In the genomic region with DNA sequence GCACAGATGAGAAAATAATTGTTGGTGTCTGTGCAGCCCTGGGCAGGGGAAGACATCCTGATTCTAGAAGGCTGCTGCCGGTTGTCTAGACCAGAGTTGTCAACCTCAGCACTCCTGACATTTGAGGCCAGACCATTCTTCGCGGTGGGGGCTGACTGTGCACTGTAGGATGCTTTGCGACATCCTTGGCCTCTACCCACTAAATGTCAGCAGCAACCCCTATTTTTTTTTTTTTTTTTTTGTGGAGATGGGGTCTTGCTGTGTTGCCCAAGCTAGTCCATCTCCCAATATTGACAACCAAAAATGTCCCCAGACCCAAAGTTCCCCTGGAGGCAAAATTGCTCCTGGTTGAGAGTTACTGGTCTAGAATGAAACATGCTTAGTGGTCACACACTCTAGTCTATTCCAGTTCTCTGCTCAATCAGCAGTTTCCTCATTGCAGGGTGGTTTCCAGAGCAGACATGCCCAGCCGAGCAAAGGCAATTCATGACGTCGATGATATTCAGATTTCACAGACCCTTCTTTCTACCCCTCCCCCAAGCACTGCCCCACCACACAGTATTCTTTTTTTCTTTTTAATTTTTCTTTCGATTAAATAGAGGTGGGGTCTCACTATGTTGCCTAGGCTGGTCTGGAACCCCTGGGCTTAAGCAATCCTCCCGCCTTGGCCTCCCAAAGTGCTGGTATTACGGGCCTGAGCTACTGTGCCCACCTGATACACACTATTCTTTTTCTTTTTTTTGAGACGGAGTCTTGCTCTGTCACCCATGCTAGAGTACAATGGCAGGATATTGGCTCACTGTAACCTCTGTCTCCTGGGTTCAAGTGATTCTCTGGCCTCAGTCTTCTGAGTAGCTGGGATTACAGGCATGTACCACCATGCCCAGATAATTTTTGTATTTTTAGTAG, we compare ENCODE assay signal across 1 cellular context.
TF ChIP-seq lines count a peak whose summit lies in the region.

No MANE protein-coding gene starts in this region.

TF ChIP-seq in GM12878, 131 proteins besides CTCF, POLR2A, EP300 and RAD21 (continued from another document and continues in another):
- TF ChIP-seq, protein P1, sequence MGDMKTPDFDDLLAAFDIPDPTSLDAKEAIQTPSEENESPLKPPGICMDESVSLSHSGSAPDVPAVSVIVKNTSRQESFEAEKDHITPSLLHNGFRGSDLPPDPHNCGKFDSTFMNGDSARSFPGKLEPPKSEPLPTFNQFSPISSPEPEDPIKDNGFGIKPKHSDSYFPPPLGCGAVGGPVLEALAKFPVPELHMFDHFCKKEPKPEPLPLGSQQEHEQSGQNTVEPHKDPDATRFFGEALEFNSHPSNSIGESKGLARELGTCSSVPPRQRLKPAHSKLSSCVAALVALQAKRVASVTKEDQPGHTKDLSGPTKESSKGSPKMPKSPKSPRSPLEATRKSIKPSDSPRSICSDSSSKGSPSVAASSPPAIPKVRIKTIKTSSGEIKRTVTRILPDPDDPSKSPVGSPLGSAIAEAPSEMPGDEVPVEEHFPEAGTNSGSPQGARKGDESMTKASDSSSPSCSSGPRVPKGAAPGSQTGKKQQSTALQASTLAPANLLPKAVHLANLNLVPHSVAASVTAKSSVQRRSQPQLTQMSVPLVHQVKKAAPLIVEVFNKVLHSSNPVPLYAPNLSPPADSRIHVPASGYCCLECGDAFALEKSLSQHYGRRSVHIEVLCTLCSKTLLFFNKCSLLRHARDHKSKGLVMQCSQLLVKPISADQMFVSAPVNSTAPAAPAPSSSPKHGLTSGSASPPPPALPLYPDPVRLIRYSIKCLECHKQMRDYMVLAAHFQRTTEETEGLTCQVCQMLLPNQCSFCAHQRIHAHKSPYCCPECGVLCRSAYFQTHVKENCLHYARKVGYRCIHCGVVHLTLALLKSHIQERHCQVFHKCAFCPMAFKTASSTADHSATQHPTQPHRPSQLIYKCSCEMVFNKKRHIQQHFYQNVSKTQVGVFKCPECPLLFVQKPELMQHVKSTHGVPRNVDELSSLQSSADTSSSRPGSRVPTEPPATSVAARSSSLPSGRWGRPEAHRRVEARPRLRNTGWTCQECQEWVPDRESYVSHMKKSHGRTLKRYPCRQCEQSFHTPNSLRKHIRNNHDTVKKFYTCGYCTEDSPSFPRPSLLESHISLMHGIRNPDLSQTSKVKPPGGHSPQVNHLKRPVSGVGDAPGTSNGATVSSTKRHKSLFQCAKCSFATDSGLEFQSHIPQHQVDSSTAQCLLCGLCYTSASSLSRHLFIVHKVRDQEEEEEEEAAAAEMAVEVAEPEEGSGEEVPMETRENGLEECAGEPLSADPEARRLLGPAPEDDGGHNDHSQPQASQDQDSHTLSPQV (IDR thresholded peaks at IDR 0.05) = peak; percentile 19; the same call in 1 of the 2 replicates
- TF ChIP-seq PML (IDR thresholded peaks at IDR 0.05; ENCODE audit: low read length) (peak; percentile 87), SIN3A (IDR thresholded peaks at IDR 0.05; ENCODE audit: low read depth, low read length) (no peak), GABPA (IDR thresholded peaks at IDR 0.05; ENCODE audit: low read depth) (no peak), CHD2 (IDR thresholded peaks at IDR 0.05; ENCODE audit: borderline replicate concordance, low read depth, low read length) (peak; percentile 85), EZH2 (IDR thresholded peaks at IDR 0.05; ENCODE audit: borderline replicate concordance, control insufficient read depth, low read depth, low read length) (no peak), POLR2AphosphoS5 (IDR thresholded peaks at IDR 0.05; ENCODE audit: low read length) (peak; percentile 86), SRF (IDR thresholded peaks at IDR 0.05; ENCODE audit: low read depth in 2 of 2, low read length in 2 of 2) (peak in 1 of 2 experiments; percentile 92; a peak in 2 of 4 replicates), ZZZ3 (IDR thresholded peaks at IDR 0.05; ENCODE audit: control insufficient read depth, insufficient read length, low read depth) (no peak), JUNB (IDR thresholded peaks at IDR 0.05) (peak; percentile 58; the same call in 1 of the 2 replicates), TCF7 (IDR thresholded peaks at IDR 0.05; ENCODE audit: borderline replicate concordance) (no peak), NRF1 (conservative IDR thresholded peaks at IDR 0.05; ENCODE audit: low read depth, low read length) (no peak), HDGF (IDR thresholded peaks at IDR 0.05) (peak; percentile 89), RFX5 (IDR thresholded peaks at IDR 0.05; ENCODE audit: low read depth, low read length) (0 out of 2 replicates have a peak, but pooled peaks have one; percentile 19), WRNIP1 (IDR thresholded peaks at IDR 0.05; ENCODE audit: borderline replicate concordance, low read depth, low read length) (peak; percentile 76; the same call in 1 of the 2 replicates), RELA (IDR thresholded peaks at IDR 0.05; ENCODE audit: borderline replicate concordance, partially characterized antibody) (peak; percentile 94), NR2F1 (conservative IDR thresholded peaks at IDR 0.05) (no peak; the same call in 1 of the 2 replicates), BACH1 (IDR thresholded peaks at IDR 0.05; ENCODE audit: borderline replicate concordance) (no peak), TCF3 (IDR thresholded peaks at IDR 0.05; ENCODE audit: borderline replicate concordance, insufficient read depth, low read depth, low read length) (no peak), BRCA1 (IDR thresholded peaks at IDR 0.05; ENCODE audit: low read depth, low read length) (no peak), CEBPB (IDR thresholded peaks at IDR 0.05; ENCODE audit: borderline replicate concordance in 1 of 2, low read depth in 2 of 2, low read length in 2 of 2) (no peak), HDAC2 (IDR thresholded peaks at IDR 0.05) (no peak), RAD51 (IDR thresholded peaks at IDR 0.05) (0 out of 2 replicates have a peak, but pooled peaks have one; percentile 21), SP1 (IDR thresholded peaks at IDR 0.05; ENCODE audit: low read depth, low read length) (peak; percentile 90), CBFB (IDR thresholded peaks at IDR 0.05; ENCODE audit: low read depth) (peak; percentile 80), TBL1XR1 (IDR thresholded peaks at IDR 0.05; ENCODE audit: low read depth, low read length) (peak; percentile 83; the same call in 1 of the 2 replicates), MEF2B (IDR thresholded peaks at IDR 0.05; ENCODE audit: partially characterized antibody, poor library complexity, severe bottlenecking) (peak; percentile 49), LARP7 (IDR thresholded peaks at IDR 0.05) (no peak)
- TF ChIP-seq, protein P2, sequence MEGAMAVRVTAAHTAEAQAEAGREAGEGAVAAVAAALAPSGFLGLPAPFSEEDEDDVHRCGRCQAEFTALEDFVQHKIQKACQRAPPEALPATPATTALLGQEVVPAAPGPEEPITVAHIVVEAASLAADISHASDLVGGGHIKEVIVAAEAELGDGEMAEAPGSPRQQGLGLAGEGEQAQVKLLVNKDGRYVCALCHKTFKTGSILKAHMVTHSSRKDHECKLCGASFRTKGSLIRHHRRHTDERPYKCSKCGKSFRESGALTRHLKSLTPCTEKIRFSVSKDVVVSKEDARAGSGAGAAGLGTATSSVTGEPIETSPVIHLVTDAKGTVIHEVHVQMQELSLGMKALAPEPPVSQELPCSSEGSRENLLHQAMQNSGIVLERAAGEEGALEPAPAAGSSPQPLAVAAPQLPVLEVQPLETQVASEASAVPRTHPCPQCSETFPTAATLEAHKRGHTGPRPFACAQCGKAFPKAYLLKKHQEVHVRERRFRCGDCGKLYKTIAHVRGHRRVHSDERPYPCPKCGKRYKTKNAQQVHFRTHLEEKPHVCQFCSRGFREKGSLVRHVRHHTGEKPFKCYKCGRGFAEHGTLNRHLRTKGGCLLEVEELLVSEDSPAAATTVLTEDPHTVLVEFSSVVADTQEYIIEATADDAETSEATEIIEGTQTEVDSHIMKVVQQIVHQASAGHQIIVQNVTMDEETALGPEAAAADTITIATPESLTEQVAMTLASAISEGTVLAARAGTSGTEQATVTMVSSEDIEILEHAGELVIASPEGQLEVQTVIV (IDR thresholded peaks at IDR 0.05; ENCODE audit: borderline replicate concordance, partially characterized antibody) = peak; percentile 86
- TF ChIP-seq, protein P3, sequence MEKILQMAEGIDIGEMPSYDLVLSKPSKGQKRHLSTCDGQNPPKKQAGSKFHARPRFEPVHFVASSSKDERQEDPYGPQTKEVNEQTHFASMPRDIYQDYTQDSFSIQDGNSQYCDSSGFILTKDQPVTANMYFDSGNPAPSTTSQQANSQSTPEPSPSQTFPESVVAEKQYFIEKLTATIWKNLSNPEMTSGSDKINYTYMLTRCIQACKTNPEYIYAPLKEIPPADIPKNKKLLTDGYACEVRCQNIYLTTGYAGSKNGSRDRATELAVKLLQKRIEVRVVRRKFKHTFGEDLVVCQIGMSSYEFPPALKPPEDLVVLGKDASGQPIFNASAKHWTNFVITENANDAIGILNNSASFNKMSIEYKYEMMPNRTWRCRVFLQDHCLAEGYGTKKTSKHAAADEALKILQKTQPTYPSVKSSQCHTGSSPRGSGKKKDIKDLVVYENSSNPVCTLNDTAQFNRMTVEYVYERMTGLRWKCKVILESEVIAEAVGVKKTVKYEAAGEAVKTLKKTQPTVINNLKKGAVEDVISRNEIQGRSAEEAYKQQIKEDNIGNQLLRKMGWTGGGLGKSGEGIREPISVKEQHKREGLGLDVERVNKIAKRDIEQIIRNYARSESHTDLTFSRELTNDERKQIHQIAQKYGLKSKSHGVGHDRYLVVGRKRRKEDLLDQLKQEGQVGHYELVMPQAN (conservative IDR thresholded peaks at IDR 0.05) = no peak
- TF ChIP-seq, protein P4, sequence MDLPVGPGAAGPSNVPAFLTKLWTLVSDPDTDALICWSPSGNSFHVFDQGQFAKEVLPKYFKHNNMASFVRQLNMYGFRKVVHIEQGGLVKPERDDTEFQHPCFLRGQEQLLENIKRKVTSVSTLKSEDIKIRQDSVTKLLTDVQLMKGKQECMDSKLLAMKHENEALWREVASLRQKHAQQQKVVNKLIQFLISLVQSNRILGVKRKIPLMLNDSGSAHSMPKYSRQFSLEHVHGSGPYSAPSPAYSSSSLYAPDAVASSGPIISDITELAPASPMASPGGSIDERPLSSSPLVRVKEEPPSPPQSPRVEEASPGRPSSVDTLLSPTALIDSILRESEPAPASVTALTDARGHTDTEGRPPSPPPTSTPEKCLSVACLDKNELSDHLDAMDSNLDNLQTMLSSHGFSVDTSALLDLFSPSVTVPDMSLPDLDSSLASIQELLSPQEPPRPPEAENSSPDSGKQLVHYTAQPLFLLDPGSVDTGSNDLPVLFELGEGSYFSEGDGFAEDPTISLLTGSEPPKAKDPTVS (IDR thresholded peaks at IDR 0.05; ENCODE audit: low read depth, low read length) = no peak
- TF ChIP-seq, protein P5, sequence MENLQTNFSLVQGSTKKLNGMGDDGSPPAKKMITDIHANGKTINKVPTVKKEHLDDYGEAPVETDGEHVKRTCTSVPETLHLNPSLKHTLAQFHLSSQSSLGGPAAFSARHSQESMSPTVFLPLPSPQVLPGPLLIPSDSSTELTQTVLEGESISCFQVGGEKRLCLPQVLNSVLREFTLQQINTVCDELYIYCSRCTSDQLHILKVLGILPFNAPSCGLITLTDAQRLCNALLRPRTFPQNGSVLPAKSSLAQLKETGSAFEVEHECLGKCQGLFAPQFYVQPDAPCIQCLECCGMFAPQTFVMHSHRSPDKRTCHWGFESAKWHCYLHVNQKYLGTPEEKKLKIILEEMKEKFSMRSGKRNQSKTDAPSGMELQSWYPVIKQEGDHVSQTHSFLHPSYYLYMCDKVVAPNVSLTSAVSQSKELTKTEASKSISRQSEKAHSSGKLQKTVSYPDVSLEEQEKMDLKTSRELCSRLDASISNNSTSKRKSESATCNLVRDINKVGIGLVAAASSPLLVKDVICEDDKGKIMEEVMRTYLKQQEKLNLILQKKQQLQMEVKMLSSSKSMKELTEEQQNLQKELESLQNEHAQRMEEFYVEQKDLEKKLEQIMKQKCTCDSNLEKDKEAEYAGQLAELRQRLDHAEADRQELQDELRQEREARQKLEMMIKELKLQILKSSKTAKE (IDR thresholded peaks at IDR 0.05; ENCODE audit: low read depth, poor library complexity, severe bottlenecking) = peak; percentile 99
- TF ChIP-seq, protein P6, sequence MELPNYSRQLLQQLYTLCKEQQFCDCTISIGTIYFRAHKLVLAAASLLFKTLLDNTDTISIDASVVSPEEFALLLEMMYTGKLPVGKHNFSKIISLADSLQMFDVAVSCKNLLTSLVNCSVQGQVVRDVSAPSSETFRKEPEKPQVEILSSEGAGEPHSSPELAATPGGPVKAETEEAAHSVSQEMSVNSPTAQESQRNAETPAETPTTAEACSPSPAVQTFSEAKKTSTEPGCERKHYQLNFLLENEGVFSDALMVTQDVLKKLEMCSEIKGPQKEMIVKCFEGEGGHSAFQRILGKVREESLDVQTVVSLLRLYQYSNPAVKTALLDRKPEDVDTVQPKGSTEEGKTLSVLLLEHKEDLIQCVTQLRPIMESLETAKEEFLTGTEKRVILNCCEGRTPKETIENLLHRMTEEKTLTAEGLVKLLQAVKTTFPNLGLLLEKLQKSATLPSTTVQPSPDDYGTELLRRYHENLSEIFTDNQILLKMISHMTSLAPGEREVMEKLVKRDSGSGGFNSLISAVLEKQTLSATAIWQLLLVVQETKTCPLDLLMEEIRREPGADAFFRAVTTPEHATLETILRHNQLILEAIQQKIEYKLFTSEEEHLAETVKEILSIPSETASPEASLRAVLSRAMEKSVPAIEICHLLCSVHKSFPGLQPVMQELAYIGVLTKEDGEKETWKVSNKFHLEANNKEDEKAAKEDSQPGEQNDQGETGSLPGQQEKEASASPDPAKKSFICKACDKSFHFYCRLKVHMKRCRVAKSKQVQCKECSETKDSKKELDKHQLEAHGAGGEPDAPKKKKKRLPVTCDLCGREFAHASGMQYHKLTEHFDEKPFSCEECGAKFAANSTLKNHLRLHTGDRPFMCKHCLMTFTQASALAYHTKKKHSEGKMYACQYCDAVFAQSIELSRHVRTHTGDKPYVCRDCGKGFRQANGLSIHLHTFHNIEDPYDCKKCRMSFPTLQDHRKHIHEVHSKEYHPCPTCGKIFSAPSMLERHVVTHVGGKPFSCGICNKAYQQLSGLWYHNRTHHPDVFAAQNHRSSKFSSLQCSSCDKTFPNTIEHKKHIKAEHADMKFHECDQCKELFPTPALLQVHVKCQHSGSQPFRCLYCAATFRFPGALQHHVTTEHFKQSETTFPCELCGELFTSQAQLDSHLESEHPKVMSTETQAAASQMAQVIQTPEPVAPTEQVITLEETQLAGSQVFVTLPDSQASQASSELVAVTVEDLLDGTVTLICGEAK (IDR thresholded peaks at IDR 0.05; ENCODE audit: borderline replicate concordance) = no peak; the same call in 1 of the 2 replicates
- TF ChIP-seq, protein P7, sequence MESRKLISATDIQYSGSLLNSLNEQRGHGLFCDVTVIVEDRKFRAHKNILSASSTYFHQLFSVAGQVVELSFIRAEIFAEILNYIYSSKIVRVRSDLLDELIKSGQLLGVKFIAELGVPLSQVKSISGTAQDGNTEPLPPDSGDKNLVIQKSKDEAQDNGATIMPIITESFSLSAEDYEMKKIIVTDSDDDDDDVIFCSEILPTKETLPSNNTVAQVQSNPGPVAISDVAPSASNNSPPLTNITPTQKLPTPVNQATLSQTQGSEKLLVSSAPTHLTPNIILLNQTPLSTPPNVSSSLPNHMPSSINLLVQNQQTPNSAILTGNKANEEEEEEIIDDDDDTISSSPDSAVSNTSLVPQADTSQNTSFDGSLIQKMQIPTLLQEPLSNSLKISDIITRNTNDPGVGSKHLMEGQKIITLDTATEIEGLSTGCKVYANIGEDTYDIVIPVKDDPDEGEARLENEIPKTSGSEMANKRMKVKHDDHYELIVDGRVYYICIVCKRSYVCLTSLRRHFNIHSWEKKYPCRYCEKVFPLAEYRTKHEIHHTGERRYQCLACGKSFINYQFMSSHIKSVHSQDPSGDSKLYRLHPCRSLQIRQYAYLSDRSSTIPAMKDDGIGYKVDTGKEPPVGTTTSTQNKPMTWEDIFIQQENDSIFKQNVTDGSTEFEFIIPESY (IDR thresholded peaks at IDR 0.05) = no peak
- TF ChIP-seq, protein P8, sequence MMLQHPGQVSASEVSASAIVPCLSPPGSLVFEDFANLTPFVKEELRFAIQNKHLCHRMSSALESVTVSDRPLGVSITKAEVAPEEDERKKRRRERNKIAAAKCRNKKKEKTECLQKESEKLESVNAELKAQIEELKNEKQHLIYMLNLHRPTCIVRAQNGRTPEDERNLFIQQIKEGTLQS (IDR thresholded peaks at IDR 0.05; ENCODE audit: borderline replicate concordance, extremely low read depth, low read depth, low read length) = no peak
